In the genomic region with DNA sequence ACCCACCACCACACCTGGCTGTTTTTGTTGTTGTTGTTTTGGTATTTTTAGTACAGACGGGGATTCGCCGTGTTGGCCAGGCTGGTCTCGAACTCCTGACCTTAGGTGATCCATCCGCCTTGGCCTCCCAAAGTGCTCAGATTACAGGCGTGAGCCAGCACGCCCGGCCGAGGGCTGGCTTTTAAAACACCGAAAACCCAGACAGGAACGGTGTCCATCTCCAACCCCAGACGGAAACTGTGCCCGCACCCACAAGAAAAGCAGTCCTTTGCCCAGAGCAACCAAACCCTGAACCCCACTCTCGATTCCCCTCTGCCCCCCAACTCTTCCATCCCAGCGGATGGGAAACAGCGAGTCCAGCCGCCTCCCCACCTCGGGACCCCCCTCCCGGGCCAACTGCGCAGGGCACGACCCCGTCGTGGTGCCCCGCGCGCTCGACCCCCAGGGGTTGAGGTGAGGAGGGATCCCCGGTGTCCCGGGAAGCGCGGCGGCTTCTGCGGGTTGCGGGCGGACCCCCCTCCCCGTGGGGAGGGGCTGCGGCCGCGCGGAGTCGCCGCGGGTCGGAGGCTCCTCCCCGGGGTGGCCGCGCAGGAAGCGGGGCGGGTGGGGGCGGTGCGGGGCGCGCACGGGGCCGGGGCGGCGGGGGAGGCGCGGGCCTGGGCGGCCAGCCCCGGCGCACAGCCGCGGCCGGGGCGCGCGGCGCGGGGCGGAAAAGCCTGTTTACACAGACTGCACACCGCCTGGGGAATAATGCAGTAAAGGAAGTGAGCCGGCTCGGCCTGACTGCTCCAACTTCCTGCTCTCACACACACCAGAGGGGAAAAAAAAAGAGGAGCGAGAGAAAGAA, we compare ENCODE assay signal across 8 cellular contexts. TPM values are rescaled to one million over a fixed set of nuclear protein-coding genes. Genes with fewer than 3 reads are reported as not detected.
DNase-seq lines count a peak whose midpoint lies in the region; ATAC-seq and TF ChIP-seq lines count a peak whose summit lies in the region.

A gene (plus strand): TSS at position 651 of the 847 bp plus-strand sequence.

- H3K27me3 ChIP-seq in lower lobe of right lung (ENCODE audit: low read depth): no peaks in the 10 kb centered on the region

- H3K4me1 ChIP-seq in lower lobe of right lung: peaks cover 30% of the 10 kb centered on the region

- intact Hi-C loops in activated CD4-positive, alpha-beta memory T cell treated with anti-CD3 and anti-CD28 coated beads for 36 hours (cut with micrococcal nuclease): loop anchor here (10.0 kb wide), 1 partner anchor 339 kb away; a partner anchor contains a TSS
- intact Hi-C loops in lower lobe of right lung (cut with DNase I): no loop called here

- in situ Hi-C loops in GM13977 (cut with MboI; ENCODE audit: low pct_unique_long_range_greater_than_20kb, low sequenced_read_pairs, unreplicated experiment): no loop called here

- no peaks in the 10 kb centered on the region for H3K36me3 ChIP-seq in lower lobe of right lung

- H3K27ac Mint-ChIP-seq in activated CD4-positive, alpha-beta memory T cell treated with anti-CD3 and anti-CD28 coated beads for 36 hours: peak within 1 kb of the TSS; percentile 99

- ATAC-seq in HG03039 (IDR thresholded peaks at IDR 0.05; ENCODE audit: unreplicated experiment) (peak; percentile 39), lower lobe of right lung (peak; percentile 77 to 80)

- H3K4me3 Mint-ChIP-seq in activated CD4-positive, alpha-beta memory T cell treated with anti-CD3 and anti-CD28 coated beads for 36 hours: peak within 1 kb of the TSS; percentile 93

- H3K4me3 ChIP-seq in lower lobe of right lung: peak within 1 kb of the TSS; percentile 87

- H3K4me1 Mint-ChIP-seq in activated CD4-positive, alpha-beta memory T cell treated with anti-CD3 and anti-CD28 coated beads for 36 hours (ENCODE audit: low read depth): peaks cover 41% of the 10 kb centered on the region

- no peaks in the 10 kb centered on the region for H3K9me3 ChIP-seq in lower lobe of right lung

- peak within 1 kb of the TSS; percentile 13; the same call in 1 of the 2 replicates for H3K27ac ChIP-seq in 22Rv1
- H3K27ac ChIP-seq in lower lobe of right lung: peak within 1 kb of the TSS; percentile 89

- DNase-seq in GM13977 (ENCODE audit: low spot score) (peak; percentile 78), NCI-H510A treated with DMSO at 0.1 percent for 48 hours (lab: John Stamatoyannopoulos, UW) (peak; percentile 48), lower lobe of right lung (peak; percentile 76)
- DNase-seq in activated CD4-positive, alpha-beta memory T cell treated with anti-CD3 and anti-CD28 coated beads for 36 hours: peak; percentile 69
- peak; percentile 29 for DNase-seq in effector CD8-positive, alpha-beta T cell (lab: John Stamatoyannopoulos, UW)
- DNase-seq in stimulated activated CD8-positive, alpha-beta memory T cell treated with anti-CD3 and anti-CD28 coated beads, Interleukin-4, amount 100 ng/mL, for 48 hours: peak; percentile 65

- no peaks in the 10 kb centered on the region for H3K9me3 Mint-ChIP-seq in activated CD4-positive, alpha-beta memory T cell treated with anti-CD3 and anti-CD28 coated beads for 36 hours

- CTCF ChIA-PET in activated CD4-positive, alpha-beta memory T cell treated with anti-CD3 and anti-CD28 coated beads for 36 hours (lab: Charles Lee): interaction anchor here (1.7 kb wide), 1 partner anchor 21 kb away, joined by 5 read pairs; no protein-coding TSS in a partner anchor

- no peaks in the 10 kb centered on the region for H3K27me3 Mint-ChIP-seq in activated CD4-positive, alpha-beta memory T cell treated with anti-CD3 and anti-CD28 coated beads for 36 hours

- POLR2A ChIA-PET in activated CD4-positive, alpha-beta memory T cell treated with anti-CD3 and anti-CD28 coated beads for 36 hours (lab: Charles Lee): interaction anchor here (2.3 to 3.2 kb wide), 2 partner anchors 16 to 17 kb away, joined by 31 to 38 read pairs; no protein-coding TSS in a partner anchor

- no peak for TF ChIP-seq CTCF in 22Rv1 (IDR thresholded peaks at IDR 0.05)
- no peak for TF ChIP-seq CTCF in GM13977 (IDR thresholded peaks at IDR 0.05; ENCODE audit: extremely low read depth, insufficient read depth, missing control alignments)
- no peak for TF ChIP-seq CTCF in lower lobe of right lung (IDR thresholded peaks at IDR 0.05)

- peaks cover 11% of the 10 kb centered on the region for H3K36me3 Mint-ChIP-seq in activated CD4-positive, alpha-beta memory T cell treated with anti-CD3 and anti-CD28 coated beads for 36 hours

RNA-seq across cellular contexts. Expression of the gene that starts here (rescaled TPM):
- total RNA-seq in activated CD4-positive, alpha-beta memory T cell treated with anti-CD3 and anti-CD28 coated beads for 36 hours: 10 to 100 TPM; 23.9 to 24.1 TPM
- total RNA-seq in lower lobe of right lung: 29.1 TPM

Comparison
In these comparisons a context has a peak if more than half of its experiments do, and no peak if none do; other contexts are left out.
1. Peak in every context shown above with its lines: DNase-seq, ATAC-seq, H3K4me3 ChIP-seq and H3K27ac ChIP-seq.